ENCODE assay signal across 1 cellular context in genomic region chr6:79913369-79913768, GRCh38.
TF ChIP-seq lines count a peak whose summit lies in the region.

No MANE protein-coding gene starts in this region.

TF ChIP-seq in GM23338, 12 proteins besides CTCF, POLR2A, EP300 and RAD21 (continued from another document):
- no peak for TF ChIP-seq ETS1 (IDR thresholded peaks at IDR 0.05)
- TF ChIP-seq, protein P1, sequence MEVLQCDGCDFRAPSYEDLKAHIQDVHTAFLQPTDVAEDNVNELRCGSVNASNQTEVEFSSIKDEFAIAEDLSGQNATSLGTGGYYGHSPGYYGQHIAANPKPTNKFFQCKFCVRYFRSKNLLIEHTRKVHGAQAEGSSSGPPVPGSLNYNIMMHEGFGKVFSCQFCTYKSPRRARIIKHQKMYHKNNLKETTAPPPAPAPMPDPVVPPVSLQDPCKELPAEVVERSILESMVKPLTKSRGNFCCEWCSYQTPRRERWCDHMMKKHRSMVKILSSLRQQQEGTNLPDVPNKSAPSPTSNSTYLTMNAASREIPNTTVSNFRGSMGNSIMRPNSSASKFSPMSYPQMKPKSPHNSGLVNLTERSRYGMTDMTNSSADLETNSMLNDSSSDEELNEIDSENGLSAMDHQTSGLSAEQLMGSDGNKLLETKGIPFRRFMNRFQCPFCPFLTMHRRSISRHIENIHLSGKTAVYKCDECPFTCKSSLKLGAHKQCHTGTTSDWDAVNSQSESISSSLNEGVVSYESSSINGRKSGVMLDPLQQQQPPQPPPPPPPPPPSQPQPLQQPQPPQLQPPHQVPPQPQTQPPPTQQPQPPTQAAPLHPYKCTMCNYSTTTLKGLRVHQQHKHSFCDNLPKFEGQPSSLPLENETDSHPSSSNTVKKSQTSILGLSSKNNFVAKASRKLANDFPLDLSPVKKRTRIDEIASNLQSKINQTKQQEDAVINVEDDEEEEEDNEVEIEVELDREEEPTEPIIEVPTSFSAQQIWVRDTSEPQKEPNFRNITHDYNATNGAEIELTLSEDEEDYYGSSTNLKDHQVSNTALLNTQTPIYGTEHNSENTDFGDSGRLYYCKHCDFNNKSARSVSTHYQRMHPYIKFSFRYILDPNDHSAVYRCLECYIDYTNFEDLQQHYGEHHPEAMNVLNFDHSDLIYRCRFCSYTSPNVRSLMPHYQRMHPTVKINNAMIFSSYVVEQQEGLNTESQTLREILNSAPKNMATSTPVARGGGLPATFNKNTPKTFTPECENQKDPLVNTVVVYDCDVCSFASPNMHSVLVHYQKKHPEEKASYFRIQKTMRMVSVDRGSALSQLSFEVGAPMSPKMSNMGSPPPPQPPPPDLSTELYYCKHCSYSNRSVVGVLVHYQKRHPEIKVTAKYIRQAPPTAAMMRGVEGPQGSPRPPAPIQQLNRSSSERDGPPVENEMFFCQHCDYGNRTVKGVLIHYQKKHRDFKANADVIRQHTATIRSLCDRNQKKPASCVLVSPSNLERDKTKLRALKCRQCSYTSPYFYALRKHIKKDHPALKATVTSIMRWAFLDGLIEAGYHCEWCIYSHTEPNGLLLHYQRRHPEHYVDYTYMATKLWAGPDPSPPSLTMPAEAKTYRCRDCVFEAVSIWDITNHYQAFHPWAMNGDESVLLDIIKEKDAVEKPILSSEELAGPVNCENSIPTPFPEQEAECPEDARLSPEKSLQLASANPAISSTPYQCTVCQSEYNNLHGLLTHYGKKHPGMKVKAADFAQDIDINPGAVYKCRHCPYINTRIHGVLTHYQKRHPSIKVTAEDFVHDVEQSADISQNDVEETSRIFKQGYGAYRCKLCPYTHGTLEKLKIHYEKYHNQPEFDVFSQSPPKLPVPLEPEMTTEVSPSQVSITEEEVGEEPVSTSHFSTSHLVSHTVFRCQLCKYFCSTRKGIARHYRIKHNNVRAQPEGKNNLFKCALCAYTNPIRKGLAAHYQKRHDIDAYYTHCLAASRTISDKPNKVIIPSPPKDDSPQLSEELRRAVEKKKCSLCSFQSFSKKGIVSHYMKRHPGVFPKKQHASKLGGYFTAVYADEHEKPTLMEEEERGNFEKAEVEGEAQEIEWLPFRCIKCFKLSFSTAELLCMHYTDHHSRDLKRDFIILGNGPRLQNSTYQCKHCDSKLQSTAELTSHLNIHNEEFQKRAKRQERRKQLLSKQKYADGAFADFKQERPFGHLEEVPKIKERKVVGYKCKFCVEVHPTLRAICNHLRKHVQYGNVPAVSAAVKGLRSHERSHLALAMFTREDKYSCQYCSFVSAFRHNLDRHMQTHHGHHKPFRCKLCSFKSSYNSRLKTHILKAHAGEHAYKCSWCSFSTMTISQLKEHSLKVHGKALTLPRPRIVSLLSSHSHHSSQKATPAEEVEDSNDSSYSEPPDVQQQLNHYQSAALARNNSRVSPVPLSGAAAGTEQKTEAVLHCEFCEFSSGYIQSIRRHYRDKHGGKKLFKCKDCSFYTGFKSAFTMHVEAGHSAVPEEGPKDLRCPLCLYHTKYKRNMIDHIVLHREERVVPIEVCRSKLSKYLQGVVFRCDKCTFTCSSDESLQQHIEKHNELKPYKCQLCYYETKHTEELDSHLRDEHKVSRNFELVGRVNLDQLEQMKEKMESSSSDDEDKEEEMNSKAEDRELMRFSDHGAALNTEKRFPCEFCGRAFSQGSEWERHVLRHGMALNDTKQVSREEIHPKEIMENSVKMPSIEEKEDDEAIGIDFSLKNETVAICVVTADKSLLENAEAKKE (CRISPR knock-in tag; IDR thresholded peaks at IDR 0.05) = no peak
